Comparison of ENCODE assay signal across 21 cellular contexts in the genomic region with DNA sequence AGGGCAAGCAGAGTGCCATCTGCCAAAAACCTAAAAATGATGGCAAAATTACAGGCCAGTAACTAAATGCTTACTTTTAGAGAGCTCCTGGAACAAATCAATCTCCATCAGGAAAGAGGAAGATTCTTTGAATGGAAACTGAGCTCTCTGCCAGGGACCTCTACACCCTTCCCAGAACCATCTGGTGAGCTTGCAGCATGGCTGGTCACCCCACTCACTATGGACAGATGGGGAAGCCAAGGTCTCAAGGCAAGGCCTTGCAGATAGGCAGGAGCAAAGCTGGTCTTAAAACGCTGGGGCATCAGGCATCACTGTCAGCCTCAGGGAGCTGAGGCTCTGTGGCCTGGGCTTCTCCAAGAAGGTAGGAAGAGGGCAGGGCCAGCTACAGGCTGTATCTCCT.
"Had no signal": no experiment of that assay in that cellular context is flagged by ENCODE, and none has a peak within 500 bp of the region (broad histone marks: within the 10 kb centered on the region; RNA-seq: fewer than 3 reads in every experiment).

No MANE protein-coding gene starts in this region.

- H3K9me3 ChIP-seq: SK-N-SH had no signal

- H3K27ac ChIP-seq: HL-60, KMS-11, RWPE1 had no signal

- DNase-seq: Kasumi-1, MM.1S, NCI-H1092 treated with DMSO at 0.1 percent for 48 hours, NCI-H1436, NCI-H187, NCI-H2029, NCI-H2081 treated with DMSO at 0.1 percent for 48 hours, NCI-H2171, NCI-H226, NCI-H510A treated with DMSO at 0.1 percent for 48 hours, NCI-H526, NCI-H774, PC-3, SHP77, SK-N-SH, SW 1271 had no signal

- H3K4me3 ChIP-seq: K562 had no signal

- ATAC-seq: K562, Panc1, PC-3 had no signal
